Comparison of ENCODE assay signal across 12 cellular contexts in genomic region chr11:126586303-126586627, GRCh38.
DNase-seq lines count a peak whose midpoint lies in the region; ATAC-seq, FAIRE-seq and TF ChIP-seq lines count a peak whose summit lies in the region.
"Had no signal": no experiment of that assay in that cellular context is flagged by ENCODE, and none has a peak within 500 bp of the region (broad histone marks: within the 10 kb centered on the region; RNA-seq: fewer than 3 reads in every experiment).

No MANE protein-coding gene starts in this region.

- H3K4me3 ChIP-seq in A549 (no peak overlapping the region), HUES6 (ENCODE audit: low read depth, low read length) (peak overlapping the region; percentile 7; the same call in 1 of the 2 replicates), endocrine pancreas (ENCODE audit: control insufficient read depth, insufficient read depth, low read length) (peak overlapping the region; percentile 56), pancreas (peak overlapping the region in 2 of 4 donors; percentile 1 to 10)

- H3K27me3 ChIP-seq in HUES6 (ENCODE audit: control insufficient read depth, insufficient read depth, low read length) (no peaks in the 10 kb centered on the region), endocrine pancreas (ENCODE audit: control insufficient read depth, insufficient read depth, low read length) (no peaks in the 10 kb centered on the region), pancreas (no peaks in the 10 kb centered on the region)

- intact Hi-C loops in pancreas (cut with DNase I): no loop called here

- no peak for ATAC-seq in A549
- no peak for ATAC-seq in pancreas
- no peak for ATAC-seq in GM21737 (IDR thresholded peaks at IDR 0.05; ENCODE audit: unreplicated experiment)
- ATAC-seq: stimulated activated naive B cell treated with anti-CD40 and anti-IgM and Interleukin-4, amounts not matched to agents 10 μg/mL and 1 μg/mL and 100 μg/mL, for 72 hours had no signal

- H3K4me1 ChIP-seq in A549 (peaks cover 10% of the 10 kb centered on the region), HUES6 (ENCODE audit: control insufficient read depth, insufficient read depth, low read length) (peaks cover 43% of the 10 kb centered on the region), endocrine pancreas (ENCODE audit: control insufficient read depth, insufficient read depth, low read length) (no peaks in the 10 kb centered on the region), pancreas (peaks cover 0 to 5% (median 4%) of the 10 kb centered on the region in 3 donors)

- CTCF ChIA-PET in A549 (lab: Yijun Ruan, JAX): interaction anchor here (0.6 to 0.9 kb wide), 2 partner anchors 276 to 676 kb away, joined by 3 read pairs; no protein-coding TSS in a partner anchor

- POLR2A ChIA-PET in A549 (lab: Yijun Ruan, JAX): interaction anchor here (0.9 kb wide), 1 partner anchor 231 kb away, joined by 3 read pairs; no protein-coding TSS in a partner anchor

- H3K36me3 ChIP-seq in HUES6 (ENCODE audit: control insufficient read depth, insufficient read depth, low read length): no peaks in the 10 kb centered on the region
- no peaks in the 10 kb centered on the region for H3K36me3 ChIP-seq in endocrine pancreas (ENCODE audit: control insufficient read depth, insufficient read depth, low read length)
- H3K36me3 ChIP-seq in pancreas: no peaks in the 10 kb centered on the region

- H3K9me3 ChIP-seq in A549: no peaks in the 10 kb centered on the region
- no peaks in the 10 kb centered on the region for H3K9me3 ChIP-seq in HUES6 (ENCODE audit: control insufficient read depth, insufficient read depth, low read depth, low read length)
- H3K9me3 ChIP-seq in endocrine pancreas (ENCODE audit: control insufficient read depth, low read length): no peaks in the 10 kb centered on the region
- H3K9me3 ChIP-seq in pancreas: no peaks in the 10 kb centered on the region

- TF ChIP-seq CTCF in A549 (IDR thresholded peaks at IDR 0.05) (no peak), pancreas (IDR thresholded peaks at IDR 0.05) (no peak)

- H3K4me2 ChIP-seq in A549: peak overlapping the region; percentile 76

- TF ChIP-seq EP300 in A549 (IDR thresholded peaks at IDR 0.05): no peak

- WGBS in A549 (ENCODE audit: missing lambda C conversion rate): 92% methylated on average over 10 of the region's 10 CpGs
- 16% methylated on average over 10 of the region's 10 CpGs for WGBS in pancreas, 2 donors

- no peak overlapping the region for H3K9ac ChIP-seq in HUES6 (ENCODE audit: low read length)
- H3K9ac ChIP-seq in endocrine pancreas (ENCODE audit: control insufficient read depth, insufficient read depth, low read length): peak overlapping the region; percentile 31

- H3K27ac ChIP-seq in A549 (peak overlapping the region in 1 of 2 experiments; percentile 59; a peak in 4 of 6 replicates), HUES6 (ENCODE audit: low read depth, low read length) (0 out of 2 replicates have a peak overlapping the region, but pooled peaks have one; percentile 6), pancreas (peak overlapping the region; percentile 56 to 72 (median 68))

- FAIRE-seq in A549 (lab: Jason Lieb, UNC) (no peak), pancreas (lab: Jason Lieb, UNC) (no peak)

- TF ChIP-seq RAD21 in A549 (conservative IDR thresholded peaks at IDR 0.05 in 1 of 2, IDR thresholded peaks at IDR 0.05 in 1 of 2): no peak

- no peak for TF ChIP-seq POLR2A in A549 (IDR thresholded peaks at IDR 0.05; ENCODE audit: low read length)

- DNase-seq in A549 (ENCODE audit: low read depth in 1 of 2, low spot score in 1 of 2) (no peak), pancreas (no peak), NCI-H524 treated with DMSO at 0.1 percent for 48 hours (lab: John Stamatoyannopoulos, UW) (no peak), NCI-H526 (lab: John Stamatoyannopoulos, UW) (no peak)
- DNase-seq in effector CD8-positive, alpha-beta T cell (lab: John Stamatoyannopoulos, UW): no peak
- DNase-seq: activated CD4-positive, CD25-positive, alpha-beta regulatory T cell treated with anti-CD3 and anti-CD28 coated beads, Interleukin-2, amount 50 U/mL, for 72 hours; NCI-H1436 treated with DMSO at 0.1 percent for 48 hours; stimulated activated naive B cell treated with anti-CD40 and anti-IgM and Interleukin-4, amounts not matched to agents 10 μg/mL and 1 μg/mL and 100 μg/mL, for 72 hours; T-helper 1 cell had no signal

TF ChIP-seq in A549, 52 proteins besides CTCF, POLR2A, EP300 and RAD21:
- no peak for TF ChIP-seq KDM5A (IDR thresholded peaks at IDR 0.05)
